Comparison of ENCODE assay signal across 10 cellular contexts in the genomic region with DNA sequence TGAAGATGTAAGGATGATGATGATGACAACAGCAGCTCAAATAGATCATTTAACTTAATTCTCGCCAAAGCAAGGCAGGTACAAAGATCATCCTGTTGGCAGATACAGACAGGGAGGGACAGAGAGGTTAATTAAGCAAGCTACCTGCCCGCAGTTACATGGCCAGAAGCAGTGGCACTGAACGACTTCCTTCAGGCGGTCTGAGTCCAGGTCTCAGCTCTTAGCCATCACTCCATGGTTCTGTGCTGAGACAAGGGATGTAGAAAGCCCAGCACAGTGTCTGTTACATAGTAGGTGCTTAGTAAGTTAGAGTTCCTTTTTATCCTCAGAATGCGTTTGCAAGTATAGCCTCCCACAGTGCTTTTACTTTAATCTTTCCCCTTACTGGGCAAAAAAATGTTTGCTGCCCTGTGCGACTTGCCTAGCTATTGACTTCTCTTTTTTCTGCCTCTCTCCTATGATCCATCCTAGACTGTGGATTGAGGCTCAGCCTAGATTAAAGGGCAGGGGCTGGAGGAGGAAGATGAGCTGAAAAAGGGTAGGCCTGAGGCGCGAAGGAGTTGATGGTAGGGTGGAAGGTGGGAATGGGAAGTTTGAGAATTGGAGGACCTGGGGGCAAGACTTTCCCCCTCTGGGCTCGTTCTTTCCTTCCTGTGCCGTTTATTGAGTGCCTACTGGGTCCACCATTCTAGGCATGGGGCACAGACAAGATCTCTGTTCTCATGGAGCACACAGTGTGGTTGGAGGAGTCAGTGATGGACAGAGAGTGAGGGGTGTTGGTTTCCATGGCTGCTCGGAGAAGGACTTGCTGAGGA.
DNase-seq lines count a peak whose midpoint lies in the region; ATAC-seq and TF ChIP-seq lines count a peak whose summit lies in the region.
"Had no signal": no experiment of that assay in that cellular context is flagged by ENCODE, and none has a peak within 500 bp of the region (broad histone marks: within the 10 kb centered on the region; RNA-seq: fewer than 3 reads in every experiment).

No MANE protein-coding gene starts in this region.

- no peak for TF ChIP-seq POLR2A in stomach (IDR thresholded peaks at IDR 0.05)

- H3K4me3 ChIP-seq in stomach (no peak overlapping the region), WERI-Rb-1 (ENCODE audit: low read depth, low read length) (no peak overlapping the region)
- H3K4me3 ChIP-seq: tibial artery had no signal

- peak overlapping the region; percentile 10 to 75 (median 61) for H3K27ac ChIP-seq in stomach
- no peak overlapping the region for H3K27ac ChIP-seq in WERI-Rb-1
- H3K27ac ChIP-seq: tibial artery had no signal

- H3K9me3 Mint-ChIP-seq in activated T-cell treated with anti-CD3 and anti-CD28 coated beads, Interleukin-2, amount 50 U/mL, for 4 hours: no peaks in the 10 kb centered on the region
- H3K9me3 Mint-ChIP-seq in T-cell: no peaks in the 10 kb centered on the region
- no peaks in the 10 kb centered on the region for H3K9me3 Mint-ChIP-seq in glutamatergic neuron (ENCODE audit: unreplicated experiment)

- H3K36me3 ChIP-seq in stomach: peaks cover 0 to 6% (median 0%) of the 10 kb centered on the region in 4 donors
- no peaks in the 10 kb centered on the region for H3K36me3 ChIP-seq in WERI-Rb-1
- H3K36me3 ChIP-seq: tibial artery had no signal

- peak overlapping the region; percentile 81 to 88 for H3K27ac Mint-ChIP-seq in T-cell
- peak overlapping the region; percentile 73 for H3K27ac Mint-ChIP-seq in glutamatergic neuron (ENCODE audit: unreplicated experiment)

- TF ChIP-seq EP300 in stomach (IDR thresholded peaks at IDR 0.05): no peak

- TF ChIP-seq CTCF in glutamatergic neuron (IDR thresholded peaks at IDR 0.05; ENCODE audit: partially characterized antibody, unreplicated experiment): no peak
- no peak for TF ChIP-seq CTCF in stomach (IDR thresholded peaks at IDR 0.05)
- TF ChIP-seq CTCF in WERI-Rb-1 (IDR thresholded peaks at IDR 0.05; ENCODE audit: low read depth, low read length): no peak

- no peaks in the 10 kb centered on the region for H3K27me3 Mint-ChIP-seq in activated T-cell treated with anti-CD3 and anti-CD28 coated beads, Interleukin-2, amount 50 U/mL, for 4 hours (ENCODE audit: low read depth)
- H3K27me3 Mint-ChIP-seq in T-cell: no peaks in the 10 kb centered on the region
- peaks cover 3% of the 10 kb centered on the region for H3K27me3 Mint-ChIP-seq in glutamatergic neuron (ENCODE audit: unreplicated experiment)

- peak overlapping the region; percentile 54 for H3K4me3 Mint-ChIP-seq in activated T-cell treated with anti-CD3 and anti-CD28 coated beads, Interleukin-2, amount 50 U/mL, for 4 hours
- H3K4me3 Mint-ChIP-seq in T-cell (peak overlapping the region in 2 of 3 donors; percentile 22 to 78), glutamatergic neuron (ENCODE audit: unreplicated experiment) (no peak overlapping the region)

- ATAC-seq in activated T-cell treated with anti-CD3 and anti-CD28 coated beads, Interleukin-2, amount 50 U/mL, for 4 hours: no peak
- no peak for ATAC-seq in T-cell (replicated peaks in 1 of 4)

- peaks cover 52% of the 10 kb centered on the region for H3K4me1 Mint-ChIP-seq in activated T-cell treated with anti-CD3 and anti-CD28 coated beads, Interleukin-2, amount 50 U/mL, for 4 hours (ENCODE audit: low read depth)
- H3K4me1 Mint-ChIP-seq in T-cell: peaks cover 56 to 66% (median 56%) of the 10 kb centered on the region in 3 donors
- peaks cover 3% of the 10 kb centered on the region for H3K4me1 Mint-ChIP-seq in glutamatergic neuron (ENCODE audit: low read depth, unreplicated experiment)

- peaks cover 21 to 69% (median 23%) of the 10 kb centered on the region in 4 donors for H3K4me1 ChIP-seq in stomach

- POLR2A ChIA-PET in T-cell (lab: Charles Lee): interaction anchor here (0.5 to 0.7 kb wide), 5 partner anchors 49 to 605 kb away, joined by 3 to 4 read pairs (median 3); no protein-coding TSS in a partner anchor

- no peak for DNase-seq in activated T-cell treated with anti-CD3 and anti-CD28 coated beads, Interleukin-2, amount 50 U/mL, for 4 hours
- no peak for DNase-seq in activated T-cell treated with anti-CD3 and anti-CD28 coated beads, Interleukin-2, amount 50 U/mL, for 48 hours
- DNase-seq in T-cell: no peak
- no peak for DNase-seq in glutamatergic neuron
- no peak for DNase-seq in stomach
- DNase-seq in cerebellum (ENCODE audit: low spot score): no peak
- DNase-seq in WERI-Rb-1: no peak
- DNase-seq in NCI-H774 (lab: John Stamatoyannopoulos, UW): no peak
- DNase-seq: activated CD4-positive, alpha-beta T cell treated with anti-CD3 and anti-CD28 coated beads for 1 hour; tibial artery had no signal

- intact Hi-C loops in stomach (cut with DNase I; ENCODE audit: low total_unique reads): loop anchor here (10.0 kb wide), 2 partner anchors 64 to 174 kb away; no protein-coding TSS in a partner anchor

- H3K27me3 ChIP-seq in stomach (no peaks in the 10 kb centered on the region), WERI-Rb-1 (ENCODE audit: insufficient read depth, low read depth, severe bottlenecking) (no peaks in the 10 kb centered on the region)
- H3K27me3 ChIP-seq: tibial artery had no signal

- no peaks in the 10 kb centered on the region for H3K9me3 ChIP-seq in stomach
- no peaks in the 10 kb centered on the region for H3K9me3 ChIP-seq in WERI-Rb-1 (ENCODE audit: severe bottlenecking)
- H3K9me3 ChIP-seq: tibial artery had no signal

- H3K36me3 Mint-ChIP-seq in activated T-cell treated with anti-CD3 and anti-CD28 coated beads, Interleukin-2, amount 50 U/mL, for 4 hours (ENCODE audit: insufficient read depth): peaks cover 8% of the 10 kb centered on the region
- peaks cover 12% of the 10 kb centered on the region for H3K36me3 Mint-ChIP-seq in T-cell
- H3K36me3 Mint-ChIP-seq in glutamatergic neuron (ENCODE audit: unreplicated experiment): no peaks in the 10 kb centered on the region

- CTCF ChIA-PET in T-cell (lab: Charles Lee): interaction anchor here (0.5 to 10.0 kb wide), 29 partner anchors 9 to 347 kb away, joined by 3 to 146 read pairs (median 4); partner anchors contain the start of gene NUP160 (in 1 of the 2)

- 76 to 86% (median 80%) methylated on average over 11 of the region's 11 CpGs for WGBS in stomach, 5 donors
